In genomic region chr17:62737513-62737912, GRCh38 we compare ENCODE assay signal across 17 cellular contexts.
DNase-seq lines count a peak whose midpoint lies in the region; ATAC-seq and TF ChIP-seq lines count a peak whose summit lies in the region.
"Had no signal": no experiment of that assay in that cellular context is flagged by ENCODE, and none has a peak within 500 bp of the region (broad histone marks: within the 10 kb centered on the region; RNA-seq: fewer than 3 reads in every experiment).

No MANE protein-coding gene starts in this region.

- H3K4me3 Mint-ChIP-seq in MCF 10A (ENCODE audit: unreplicated experiment), result no peak overlapping the region
- H3K4me3 Mint-ChIP-seq in progenitor cell of endocrine pancreas (ENCODE audit: low read depth), result no peak overlapping the region

- H3K27me3 ChIP-seq in breast epithelium, result no peaks in the 10 kb centered on the region
- H3K27me3 ChIP-seq: esophagus squamous epithelium, right atrium auricular region had no signal

- H3K36me3 Mint-ChIP-seq in MCF 10A (ENCODE audit: insufficient read depth, unreplicated experiment) (peaks cover 5% of the 10 kb centered on the region), progenitor cell of endocrine pancreas (ENCODE audit: insufficient read depth) (no peaks in the 10 kb centered on the region)

- H3K9me3 Mint-ChIP-seq in MCF 10A (ENCODE audit: unreplicated experiment) (no peaks in the 10 kb centered on the region), progenitor cell of endocrine pancreas (ENCODE audit: low read depth) (no peaks in the 10 kb centered on the region)

- H3K27me3 Mint-ChIP-seq in MCF 10A (ENCODE audit: insufficient read depth, unreplicated experiment), result no peaks in the 10 kb centered on the region
- peaks cover 17% of the 10 kb centered on the region for H3K27me3 Mint-ChIP-seq in progenitor cell of endocrine pancreas

- H3K4me3 ChIP-seq in breast epithelium, result no peak overlapping the region
- no peak overlapping the region for H3K4me3 ChIP-seq in epithelial cell of esophagus (ENCODE audit: low read length)
- H3K4me3 ChIP-seq: esophagus squamous epithelium, right atrium auricular region, thoracic aorta had no signal

- no peaks in the 10 kb centered on the region for H3K36me3 ChIP-seq in breast epithelium
- H3K36me3 ChIP-seq: esophagus squamous epithelium, right atrium auricular region, thoracic aorta had no signal

- ATAC-seq in HG03039 (IDR thresholded peaks at IDR 0.05; ENCODE audit: unreplicated experiment) (peak; percentile 60), HG03469 (IDR thresholded peaks at IDR 0.05; ENCODE audit: unreplicated experiment) (no peak)

- H3K9me3 ChIP-seq in breast epithelium, result no peaks in the 10 kb centered on the region
- H3K9me3 ChIP-seq: Caco-2, esophagus squamous epithelium, right atrium auricular region, thoracic aorta had no signal

- intact Hi-C loops in MCF 10A (cut with micrococcal nuclease), result no loop called here
- intact Hi-C loops in breast epithelium (cut with DNase I; ENCODE audit: low total_unique reads), result no loop called here

- H3K27ac ChIP-seq in breast epithelium, result no peak overlapping the region
- H3K27ac ChIP-seq: esophagus squamous epithelium, right atrium auricular region, thoracic aorta had no signal

- DNase-seq in MCF 10A (ENCODE audit: unreplicated experiment), result peak; percentile 35
- DNase-seq in breast epithelium (ENCODE audit: low spot score in 2 of 2), result no peak
- peak; percentile 86 for DNase-seq in epithelial cell of esophagus (ENCODE audit: low read depth)
- peak; percentile 60 for DNase-seq in stimulated activated CD8-positive, alpha-beta memory T cell treated with anti-CD3 and anti-CD28 coated beads, Interleukin-4, amount 100 ng/mL, for 48 hours
- no peak for DNase-seq in progenitor cell of endocrine pancreas (ENCODE audit: low spot score, unreplicated experiment)
- DNase-seq in hippocampal formation (lab: John Stamatoyannopoulos, UW), result no peak
- DNase-seq: Caco-2, esophagus squamous epithelium, Kasumi-1, NCI-H1105 treated with DMSO at 0.1 percent for 48 hours, NCI-H69, SHP77, T-helper 1 cell had no signal

- no peaks in the 10 kb centered on the region for H3K4me1 ChIP-seq in breast epithelium
- H3K4me1 ChIP-seq: Caco-2, right atrium auricular region had no signal

- POLR2A ChIA-PET in MCF 10A (lab: Yijun Ruan, JAX), result no interaction called here

- TF ChIP-seq CTCF in MCF 10A (IDR thresholded peaks at IDR 0.05; ENCODE audit: unreplicated experiment) (no peak), breast epithelium (IDR thresholded peaks at IDR 0.05) (no peak), epithelial cell of esophagus (IDR thresholded peaks at IDR 0.05; ENCODE audit: insufficient read depth, low read depth, low read length, missing control alignments) (no peak), progenitor cell of endocrine pancreas (IDR thresholded peaks at IDR 0.05; ENCODE audit: unreplicated experiment) (no peak)

- CTCF ChIA-PET in MCF 10A (lab: Yijun Ruan, JAX), result interaction anchor here (0.6 kb wide), 1 partner anchor 121 kb away, joined by 4 read pairs; no protein-coding TSS in a partner anchor

- TF ChIP-seq POLR2A in breast epithelium (IDR thresholded peaks at IDR 0.05), result no peak

- H3K27ac Mint-ChIP-seq in MCF 10A (ENCODE audit: low read depth, unreplicated experiment) (peak overlapping the region; percentile 7), progenitor cell of endocrine pancreas (no peak overlapping the region)

- H3K4me1 Mint-ChIP-seq in MCF 10A (ENCODE audit: insufficient read depth, unreplicated experiment), result peaks cover 13% of the 10 kb centered on the region
- peaks cover 2% of the 10 kb centered on the region for H3K4me1 Mint-ChIP-seq in progenitor cell of endocrine pancreas (ENCODE audit: low read depth)

- BruUV-seq in MCF 10A (replicated peaks; lab: Mats Ljungman, UMichigan), result no TSS peak

Comparison
In these comparisons a context has a peak if more than half of its experiments do, and no peak if none do; other contexts are left out.
1. DNase-seq: peak in MCF 10A (single experiment), epithelial cell of esophagus (single experiment) and stimulated activated CD8-positive, alpha-beta memory T cell treated with anti-CD3 and anti-CD28 coated beads, Interleukin-4, amount 100 ng/mL, for 48 hours (single experiment); none in breast epithelium (0 of 2), progenitor cell of endocrine pancreas (single experiment) and hippocampal formation (0 of 2).